ENCODE assay signal across 17 cellular contexts in genomic region chr10:110042181-110042580, GRCh38. TPM values are rescaled to one million over a fixed set of nuclear protein-coding genes. Genes with fewer than 3 reads are reported as not detected.
DNase-seq lines count a peak whose midpoint lies in the region; ATAC-seq and TF ChIP-seq lines count a peak whose summit lies in the region.
"Had no signal": no experiment of that assay in that cellular context is flagged by ENCODE, and none has a peak within 500 bp of the region (broad histone marks: within the 10 kb centered on the region; RNA-seq: fewer than 3 reads in every experiment).

No MANE protein-coding gene starts in this region.

- H3K4me3 Mint-ChIP-seq in nephron: peak overlapping the region in 1 of 3 experiments; percentile 11
- H3K4me3 Mint-ChIP-seq: activated naive CD8-positive, alpha-beta T cell treated with anti-CD3 and anti-CD28 coated beads, Interleukin-2, amount 10 ng/mL, durations not matched to agents 7 days and 5 days had no signal

- H3K27me3 Mint-ChIP-seq in nephron (ENCODE audit: low read depth): no peaks in the 10 kb centered on the region
- H3K27me3 Mint-ChIP-seq: activated naive CD8-positive, alpha-beta T cell treated with anti-CD3 and anti-CD28 coated beads, Interleukin-2, amount 10 ng/mL, durations not matched to agents 7 days and 5 days had no signal

- no peaks in the 10 kb centered on the region for H3K27me3 ChIP-seq in foreskin keratinocyte
- H3K27me3 ChIP-seq: BLaER1 treated with 17β-estradiol and CSF1 and Interleukin-3, amounts not matched to agents 10 nM and 100 nM had no signal

- no peaks in the 10 kb centered on the region for H3K9me3 Mint-ChIP-seq in nephron

- no peak for TF ChIP-seq CTCF in foreskin keratinocyte (conservative IDR thresholded peaks at IDR 0.05)
- TF ChIP-seq CTCF in nephron (IDR thresholded peaks at IDR 0.05; ENCODE audit: unreplicated experiment in 3 of 3): no peak

- H3K27ac ChIP-seq in foreskin keratinocyte: peak overlapping the region; percentile 25
- H3K27ac ChIP-seq: BLaER1 treated with 17β-estradiol and CSF1 and Interleukin-3, amounts not matched to agents 10 nM and 100 nM; KMS-11; psoas muscle had no signal

- H3K4me1 Mint-ChIP-seq in nephron: peaks cover 20% of the 10 kb centered on the region

- peaks cover 21% of the 10 kb centered on the region for H3K36me3 Mint-ChIP-seq in nephron (ENCODE audit: low read depth)

- ATAC-seq in foreskin keratinocyte: peak; percentile 69
- ATAC-seq: left colon, psoas muscle had no signal

- peaks cover 36% of the 10 kb centered on the region for H3K4me1 ChIP-seq in foreskin keratinocyte

- peak overlapping the region; percentile 0 to 89 (median 68) for H3K27ac Mint-ChIP-seq in nephron
- H3K27ac Mint-ChIP-seq: activated naive CD8-positive, alpha-beta T cell treated with anti-CD3 and anti-CD28 coated beads, Interleukin-2, amount 10 ng/mL, durations not matched to agents 7 days and 5 days had no signal

- peak; percentile 46 for DNase-seq in EL
- peak; percentile 62 for DNase-seq in astrocyte of the hippocampus (ENCODE audit: low read depth, low spot score)
- peak; percentile 31 to 41 for DNase-seq in foreskin keratinocyte
- DNase-seq in NCI-H2029 treated with DMSO at 0.1 percent for 48 hours (lab: John Stamatoyannopoulos, UW): no peak
- DNase-seq in NCI-H2227 treated with DMSO at 0.1 percent for 48 hours (lab: John Stamatoyannopoulos, UW): no peak
- DNase-seq in NCI-H1105 (lab: John Stamatoyannopoulos, UW): no peak
- no peak for DNase-seq in SK-N-DZ (ENCODE audit: low spot score)
- DNase-seq: activated naive CD8-positive, alpha-beta T cell treated with anti-CD3 and anti-CD28 coated beads, Interleukin-2, amount 10 ng/mL, durations not matched to agents 7 days and 5 days; central memory CD4-positive, alpha-beta T cell; glutamatergic neuron; left colon; NCI-H1436; psoas muscle; Right ventricle myocardium superior had no signal

RNA-seq across cellular contexts. Expression of gene ADD3, which starts 34.4 kb away (rescaled TPM):
- 30.2 and 30.3 TPM in 2 replicates for total RNA-seq in foreskin keratinocyte
- 5.6 and 7.1 TPM in 2 replicates for polyA plus RNA-seq in foreskin keratinocyte
- polyA plus RNA-seq in SK-N-DZ (2014; cell fraction: cytosol; rRNA removed): 45.8 and 56.6 TPM in 2 replicates
- 84.5 and 106 TPM in 2 replicates for polyA plus RNA-seq in SK-N-DZ (2014; cell fraction: nucleus; rRNA removed)

Comparison
In these comparisons a context has a peak if more than half of its experiments do, and no peak if none do; other contexts are left out.
1. DNase-seq: peak in EL (single experiment), astrocyte of the hippocampus (single experiment) and foreskin keratinocyte (2 of 2); none in NCI-H2029 treated with DMSO at 0.1 percent for 48 hours (single experiment), NCI-H2227 treated with DMSO at 0.1 percent for 48 hours (single experiment), NCI-H1105 (single experiment) and SK-N-DZ (single experiment).